1 cellular context compared by ENCODE assay signal in genomic region chr9:128162215-128163026, GRCh38.
TF ChIP-seq lines count a peak whose summit lies in the region.

No MANE protein-coding gene starts in this region.

TF ChIP-seq in WTC11, 78 proteins besides CTCF, POLR2A, EP300 and RAD21:
- no peak for TF ChIP-seq JUN (CRISPR knock-in tag; IDR thresholded peaks at IDR 0.05)
- TF ChIP-seq, protein P1, sequence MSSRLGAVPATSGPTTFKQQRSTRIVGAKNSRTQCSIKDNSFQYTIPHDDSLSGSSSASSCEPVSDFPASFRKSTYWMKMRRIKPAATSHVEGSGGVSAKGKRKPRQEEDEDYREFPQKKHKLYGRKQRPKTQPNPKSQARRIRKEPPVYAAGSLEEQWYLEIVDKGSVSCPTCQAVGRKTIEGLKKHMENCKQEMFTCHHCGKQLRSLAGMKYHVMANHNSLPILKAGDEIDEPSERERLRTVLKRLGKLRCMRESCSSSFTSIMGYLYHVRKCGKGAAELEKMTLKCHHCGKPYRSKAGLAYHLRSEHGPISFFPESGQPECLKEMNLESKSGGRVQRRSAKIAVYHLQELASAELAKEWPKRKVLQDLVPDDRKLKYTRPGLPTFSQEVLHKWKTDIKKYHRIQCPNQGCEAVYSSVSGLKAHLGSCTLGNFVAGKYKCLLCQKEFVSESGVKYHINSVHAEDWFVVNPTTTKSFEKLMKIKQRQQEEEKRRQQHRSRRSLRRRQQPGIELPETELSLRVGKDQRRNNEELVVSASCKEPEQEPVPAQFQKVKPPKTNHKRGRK (CRISPR knock-in tag; IDR thresholded peaks at IDR 0.05; ENCODE audit: borderline replicate concordance) = no peak
- TF ChIP-seq ZNF138 (CRISPR knock-in tag; conservative IDR thresholded peaks at IDR 0.05) = no peak
